In genomic region chr6:169725270-169726048, GRCh38 we compare ENCODE assay signal across 8 cellular contexts. TPM values are rescaled to one million over a fixed set of nuclear protein-coding genes. Genes with fewer than 3 reads are reported as not detected.
DNase-seq lines count a peak whose midpoint lies in the region; TF ChIP-seq lines count a peak whose summit lies in the region.

No MANE protein-coding gene starts in this region.

- H3K27me3 ChIP-seq in SJSA1 (replicated peaks) (no peaks in the 10 kb centered on the region), duodenal mucosa (ENCODE audit: control insufficient read depth in 1 of 2, insufficient read depth in 2 of 2, low read length in 2 of 2) (no peaks in the 10 kb centered on the region)

- intact Hi-C loops in lower leg skin (cut with DNase I; ENCODE audit: low total_unique reads): no loop called here

- 29 to 36% methylated on average over 21 of the region's 21 CpGs for WGBS in lower leg skin, 2 donors

- H3K4me3 ChIP-seq in SJSA1 (peak overlapping the region; percentile 46), duodenal mucosa (ENCODE audit: low read depth in 1 of 2, low read length in 2 of 2) (peak overlapping the region; percentile 77 to 80), lower leg skin (ENCODE audit: low read depth, poor library complexity, severe bottlenecking) (no peak overlapping the region)

- H3K4me1 ChIP-seq in SJSA1 (replicated peaks) (peaks cover 18% of the 10 kb centered on the region), duodenal mucosa (ENCODE audit: control insufficient read depth in 1 of 2, insufficient read depth in 2 of 2, low read length in 2 of 2) (peaks cover 19 to 21% of the 10 kb centered on the region in 2 donors)

- TF ChIP-seq POLR2A in lower leg skin (IDR thresholded peaks at IDR 0.05): no peak

- DNase-seq in activated gamma-delta T cell treated with Interleukin-2 at 50 U/mL for 16 hours: peak; percentile 6
- no peak for DNase-seq in activated gamma-delta T cell (lab: John Stamatoyannopoulos, UW)
- no peak for DNase-seq in SJSA1 (ENCODE audit: low read depth in 1 of 2, low spot score in 2 of 2)
- peak; percentile 54 to 91 for DNase-seq in lower leg skin (ENCODE audit: low spot score in 2 of 2)
- DNase-seq in stimulated activated CD8-positive, alpha-beta memory T cell treated with anti-CD3 and anti-CD28 coated beads, Interleukin-4, amount 100 ng/mL, for 48 hours: peak; percentile 49
- DNase-seq in NCI-H1048 (lab: John Stamatoyannopoulos, UW): no peak
- no peak for DNase-seq in LoVo (ENCODE audit: low spot score)

- H3K36me3 ChIP-seq in SJSA1 (peaks cover 7% of the 10 kb centered on the region), duodenal mucosa (ENCODE audit: control insufficient read depth in 1 of 2, insufficient read depth in 2 of 2, low read length in 2 of 2) (no peaks in the 10 kb centered on the region)

- H3K27ac ChIP-seq in SJSA1 (no peak overlapping the region), duodenal mucosa (ENCODE audit: low read depth, low read length) (peak overlapping the region; percentile 82)

- H3K9me3 ChIP-seq in SJSA1 (replicated peaks): no peaks in the 10 kb centered on the region; the same call in 1 of the 2 replicates
- no peaks in the 10 kb centered on the region for H3K9me3 ChIP-seq in duodenal mucosa (ENCODE audit: control insufficient read depth in 1 of 2, low read length in 2 of 2)

- no peak for TF ChIP-seq CTCF in lower leg skin (IDR thresholded peaks at IDR 0.05)

- H3K9ac ChIP-seq in duodenal mucosa (ENCODE audit: low read depth in 1 of 2, low read length in 2 of 2): peak overlapping the region; percentile 54 to 55

RNA-seq across cellular contexts. Expression of gene PHF10, which starts 1.2 kb away (rescaled TPM):
- total RNA-seq in SJSA1 (2014; rRNA removed; shearing (Covaris generic)): 21.1 and 33.4 TPM in 2 replicates
- 10 to 100 TPM; 32.7 to 42.8 (median 37.0) TPM for total RNA-seq in lower leg skin

RNA-seq across cellular contexts. Expression of gene C6orf120, which starts 23.5 kb away (rescaled TPM):
- 34.0 and 44.7 TPM in 2 replicates for total RNA-seq in SJSA1 (2014; rRNA removed; shearing (Covaris generic))
- total RNA-seq in lower leg skin: 10 to 100 TPM; 20.8 to 28.8 (median 25.6) TPM

RNA-seq across cellular contexts. Expression of gene WDR27, which starts 23.6 kb away (rescaled TPM):
- 9.6 and 17.1 TPM in 2 replicates for total RNA-seq in SJSA1 (2014; rRNA removed; shearing (Covaris generic))
- total RNA-seq in lower leg skin: 10 to 100 TPM; 15.7 to 40.0 (median 19.5) TPM

RNA-seq across cellular contexts. Expression of gene DYNLT2, which starts 25.9 kb away (rescaled TPM):
- total RNA-seq in SJSA1 (2014; rRNA removed; shearing (Covaris generic)): 0.68 and 1.1 TPM in 2 replicates
- 1 to 10 TPM in 2 of 4 donors, under 1 TPM in 2; 0.54 to 4.1 (median 1.1) TPM for total RNA-seq in lower leg skin

RNA-seq across cellular contexts. Expression of gene ERMARD, which starts 26.0 kb away (rescaled TPM):
- total RNA-seq in SJSA1 (2014; rRNA removed; shearing (Covaris generic)): 11.3 and 13.4 TPM in 2 replicates
- total RNA-seq in lower leg skin: 10 to 100 TPM; 12.0 to 30.5 (median 25.2) TPM

Comparison
In these comparisons a context has a peak if more than half of its experiments do, and no peak if none do; other contexts are left out.
1. DNase-seq: peak in activated gamma-delta T cell treated with Interleukin-2 at 50 U/mL for 16 hours (single experiment), lower leg skin (2 of 2) and stimulated activated CD8-positive, alpha-beta memory T cell treated with anti-CD3 and anti-CD28 coated beads, Interleukin-4, amount 100 ng/mL, for 48 hours (single experiment); none in activated gamma-delta T cell (single experiment), SJSA1 (0 of 2), NCI-H1048 (single experiment) and LoVo (single experiment).